ENCODE assay signal across 8 cellular contexts in genomic region chr18:58231930-58232329, GRCh38.
DNase-seq lines count a peak whose midpoint lies in the region; ATAC-seq, FAIRE-seq and TF ChIP-seq lines count a peak whose summit lies in the region.

No MANE protein-coding gene starts in this region.

- TF ChIP-seq EP300 in H1 (IDR thresholded peaks at IDR 0.05; ENCODE audit: borderline replicate concordance in 1 of 2, low read depth in 2 of 2, low read length in 2 of 2) = no peak

- H3K56ac ChIP-seq in H1 (replicated peaks; ENCODE audit: insufficient read length, low read depth, low read length) = no peak overlapping the region

- no peak overlapping the region for H4K91ac ChIP-seq in H1 (replicated peaks; ENCODE audit: insufficient read length, low read length)

- no peak overlapping the region for H2BK12ac ChIP-seq in H1 (ENCODE audit: low read depth, low read length)

- no peak for DNase-seq in GM12865 (ENCODE audit: low read depth)
- DNase-seq in LoVo (ENCODE audit: low spot score) = peak; percentile 30
- no peak for DNase-seq in H1 (ENCODE audit: low read depth in 1 of 2, low spot score in 2 of 2)
- no peak for DNase-seq in osteoblast (ENCODE audit: insufficient read length, low spot score, missing footprints)
- DNase-seq in stimulated activated CD4-positive, alpha-beta T cell treated with anti-CD3 and anti-CD28 coated beads, Interleukin-12 subunit alpha, Interleukin-12 subunit beta, amount 100 ng/mL, for 4 hours = no peak

- H3K27ac ChIP-seq in H1 (ENCODE audit: low read depth, low read length) = no peak overlapping the region
- H3K27ac ChIP-seq in osteoblast (ENCODE audit: low read depth, low read length) = no peak overlapping the region

- peaks cover 5 to 76% of the 10 kb centered on the region in 2 experiments for H3K79me2 ChIP-seq in H1 (ENCODE audit: control insufficient read depth in 1 of 2, insufficient read depth in 2 of 2, low read length in 2 of 2)
- H3K79me2 ChIP-seq in osteoblast (ENCODE audit: insufficient read depth, low read length) = peaks cover 50% of the 10 kb centered on the region

- WGBS in H1 (ENCODE audit: extremely low coverage in 1 of 2, insufficient coverage in 1 of 2, insufficient read length in 1 of 2, insufficient replicate concordance in 2 of 2, low coverage in 1 of 2, low lambda C conversion rate in 2 of 2, missing lambda C conversion rate in 1 of 2), 2 experiments = 67% methylated on average over 2 of the region's 2 CpGs; no CpG with 5 or more reads in 1 of the 2 experiments

- H2BK120ac ChIP-seq in H1 (replicated peaks; ENCODE audit: low read depth, low read length) = no peak overlapping the region

- H3K14ac ChIP-seq in H1 (ENCODE audit: insufficient read length) = no peak overlapping the region

- CTCF ChIA-PET in H1 (lab: Charles Lee; ENCODE audit: partially characterized antibody) = interaction anchor here (0.6 to 1.6 kb wide), 5 partner anchors 10 to 94 kb away, joined by 3 to 5 read pairs (median 4); no protein-coding TSS in a partner anchor

- no peak overlapping the region for H3K4ac ChIP-seq in H1 (replicated peaks; ENCODE audit: insufficient read length, low read depth, low read length)

- no peak overlapping the region for H2BK20ac ChIP-seq in H1 (ENCODE audit: low read length)

- no peak for TF ChIP-seq POLR2A in H1 (IDR thresholded peaks at IDR 0.05; ENCODE audit: control extremely low read depth in 1 of 2, low read depth in 2 of 2, low read length in 2 of 2)

- peak; percentile 54 to 64 for TF ChIP-seq RAD21 in H1 (IDR thresholded peaks at IDR 0.05 in 1 of 2, conservative IDR thresholded peaks at IDR 0.05 in 1 of 2; ENCODE audit: low read depth in 2 of 2, low read length in 2 of 2)

- H2AFZ ChIP-seq in H1 (ENCODE audit: low read length) (no peak overlapping the region), osteoblast (ENCODE audit: low read length) (no peak overlapping the region)

- peak; percentile 22 for TF ChIP-seq CTCF in GM12865 (IDR thresholded peaks at IDR 0.05; ENCODE audit: insufficient read depth, low read depth, low read length, missing control alignments)
- TF ChIP-seq CTCF in H1 (IDR thresholded peaks at IDR 0.05; ENCODE audit: control extremely low read depth in 1 of 3, insufficient read depth in 1 of 3, low read depth in 1 of 3, low read length in 3 of 3) = peak in 2 of 3 experiments; percentile 25 to 34; a peak in 3 of 4 replicates
- peak; percentile 52 for TF ChIP-seq CTCF in osteoblast (IDR thresholded peaks at IDR 0.05; ENCODE audit: extremely low read depth, low read depth, low read length)

- H3K9ac ChIP-seq in H1 (replicated peaks in 1 of 4; ENCODE audit: extremely low read depth in 1 of 4, low read depth in 3 of 4, low read length in 3 of 4) = no peak overlapping the region

- H3K4me3 ChIP-seq in GM12865 (ENCODE audit: low read depth, low read length) (no peak overlapping the region), H1 (ENCODE audit: extremely low read depth in 1 of 4, insufficient read depth in 2 of 4, low read depth in 3 of 4, low read length in 4 of 4) (no peak overlapping the region), osteoblast (ENCODE audit: insufficient read depth, low read length) (no peak overlapping the region)

- H3K27me3 ChIP-seq in H1 (replicated peaks in 1 of 4; ENCODE audit: control insufficient read depth in 3 of 4, extremely low read depth in 1 of 4, insufficient read depth in 3 of 4, low read length in 3 of 4) (no peaks in the 10 kb centered on the region), osteoblast (ENCODE audit: insufficient read depth, low read length) (no peaks in the 10 kb centered on the region)

- no peak overlapping the region for H3K18ac ChIP-seq in H1 (ENCODE audit: extremely low read depth, low read length)

- no peak overlapping the region for H4K8ac ChIP-seq in H1 (ENCODE audit: extremely low read depth, insufficient read depth, low read length)

- H2AK5ac ChIP-seq in H1 (ENCODE audit: low read depth, low read length) = no peak overlapping the region

- peaks cover 2% of the 10 kb centered on the region; the same call in 1 of the 2 replicates for H3K79me1 ChIP-seq in H1 (ENCODE audit: low read depth, low read length)

- no peak overlapping the region for H4K5ac ChIP-seq in H1 (ENCODE audit: insufficient read length, low read depth, low read length)

- H3K36me3 ChIP-seq in H1 (ENCODE audit: control insufficient read depth in 2 of 4, insufficient read depth in 4 of 4, low read length in 3 of 4) (no peaks in the 10 kb centered on the region), osteoblast (ENCODE audit: insufficient read depth, low read length) (no peaks in the 10 kb centered on the region)

- H2BK15ac ChIP-seq in H1 (ENCODE audit: low read length) = no peak overlapping the region

- H3K4me2 ChIP-seq in H1 (ENCODE audit: insufficient read depth in 1 of 2, low read depth in 2 of 2, low read length in 2 of 2) (no peak overlapping the region), osteoblast (ENCODE audit: insufficient read depth, low read length) (no peak overlapping the region)

- no peaks in the 10 kb centered on the region for H3K23me2 ChIP-seq in H1 (ENCODE audit: low read depth, low read length)

- peak; percentile 19 for FAIRE-seq in H1 (lab: Jason Lieb, UNC)

- H2BK5ac ChIP-seq in H1 (ENCODE audit: low read depth, low read length) = no peak overlapping the region

- H3K4me1 ChIP-seq in H1 (replicated peaks in 1 of 4; ENCODE audit: control insufficient read depth in 3 of 4, insufficient read depth in 4 of 4, low read length in 3 of 4) (peaks cover 10 to 27% (median 23%) of the 10 kb centered on the region in 4 experiments), osteoblast (ENCODE audit: insufficient read depth, low read length) (peaks cover 9% of the 10 kb centered on the region)

- ATAC-seq in HG02885 (IDR thresholded peaks at IDR 0.05; ENCODE audit: poor library complexity, unreplicated experiment) (no peak), HG03139 (IDR thresholded peaks at IDR 0.05; ENCODE audit: unreplicated experiment) (no peak), HG03469 (IDR thresholded peaks at IDR 0.05; ENCODE audit: unreplicated experiment) (no peak)

- POLR2A ChIA-PET in H1 (lab: Charles Lee; ENCODE audit: partially characterized antibody) = no interaction called here

- H4K20me1 ChIP-seq in H1 (replicated peaks in 1 of 2; ENCODE audit: control insufficient read depth in 1 of 2, insufficient read depth in 2 of 2, low read length in 2 of 2) = peaks cover 0 to 7% of the 10 kb centered on the region in 2 experiments
- no peaks in the 10 kb centered on the region for H4K20me1 ChIP-seq in osteoblast (ENCODE audit: insufficient read depth, low read length)

- H3K23ac ChIP-seq in H1 (ENCODE audit: insufficient read length) = no peak overlapping the region

- no peaks in the 10 kb centered on the region for H3K9me3 ChIP-seq in H1 (ENCODE audit: insufficient read depth in 2 of 2, low read depth in 1 of 2, low read length in 1 of 2)
- H3K9me3 ChIP-seq in osteoblast (ENCODE audit: low read depth, low read length) = no peaks in the 10 kb centered on the region

TF ChIP-seq in H1, 55 proteins besides CTCF, POLR2A, EP300 and RAD21:
- peak; percentile 61; the same call in 1 of the 2 replicates for TF ChIP-seq MAX (IDR thresholded peaks at IDR 0.05)
- no peak for TF ChIP-seq MAFK (IDR thresholded peaks at IDR 0.05; ENCODE audit: low read depth, low read length)
- no peak for TF ChIP-seq BACH1 (IDR thresholded peaks at IDR 0.05; ENCODE audit: low read length)
- no peak for TF ChIP-seq SAP30 (IDR thresholded peaks at IDR 0.05; ENCODE audit: insufficient read depth, insufficient replicate concordance, low read length)
